Comparison of ENCODE assay signal across 25 cellular contexts in the genomic region with DNA sequence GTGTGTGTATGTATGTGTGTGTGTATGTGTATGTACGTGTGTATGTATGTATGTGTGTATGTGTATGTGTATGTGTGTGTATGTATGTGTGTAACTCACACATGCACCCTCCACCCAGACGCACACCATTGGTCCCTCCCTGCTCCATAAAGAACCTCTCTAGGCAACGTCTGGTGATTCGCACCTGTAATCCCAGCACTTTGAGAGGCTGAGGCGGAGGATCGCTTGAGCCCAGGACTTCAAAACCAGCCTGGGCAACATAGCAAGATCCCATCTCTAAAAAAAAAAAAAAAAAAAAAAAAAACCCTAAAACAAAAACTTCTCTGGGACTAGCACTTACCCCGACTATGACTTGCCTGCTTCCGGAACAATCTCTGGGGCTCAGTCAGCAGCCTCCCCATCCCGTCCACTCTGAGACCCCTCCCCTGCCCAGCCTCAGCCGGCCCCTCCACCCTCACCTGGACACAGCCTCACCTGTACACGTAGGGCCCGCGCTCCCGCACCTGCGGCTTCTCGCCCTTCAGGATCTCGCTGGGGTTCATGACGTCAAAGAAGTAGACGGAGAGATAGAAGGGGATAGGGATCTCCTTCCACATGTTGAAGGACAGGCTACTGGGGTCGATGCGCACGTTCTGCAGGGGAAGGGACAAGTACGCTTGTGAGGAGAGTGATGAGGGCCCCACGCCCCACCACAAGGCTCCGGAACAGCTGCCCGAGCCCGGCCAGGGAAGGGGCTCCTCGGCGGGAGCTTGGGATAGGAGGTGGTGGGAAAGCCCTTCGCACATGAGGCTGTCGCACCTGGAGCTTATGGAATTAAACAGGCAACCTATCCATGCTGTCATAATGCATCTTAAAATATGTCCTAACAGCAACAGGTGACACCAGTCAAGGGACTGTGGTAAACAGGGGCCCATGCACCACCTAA.
"Had no signal": no experiment of that assay in that cellular context is flagged by ENCODE, and none has a peak within 500 bp of the region (broad histone marks: within the 10 kb centered on the region; RNA-seq: fewer than 3 reads in every experiment).

No MANE protein-coding gene starts in this region.

- H3K9me3 ChIP-seq: Peyer's patch, SJSA1 had no signal

- H3K36me3 ChIP-seq: SJSA1 had no signal

- H3K27me3 Mint-ChIP-seq: activated B cell treated with CpG ODN at 0.5 μM for 24 hours; activated CD4-positive, alpha-beta T cell treated with anti-CD3 and anti-CD28 coated beads, Interleukin-2, amount 10 ng/mL, durations not matched to agents 24 days and 14 days; activated CD8-positive, alpha-beta memory T cell treated with anti-CD3 and anti-CD28 coated beads, Interleukin-2, amount 10 ng/mL, durations not matched to agents 7 days and 5 days; activated naive CD8-positive, alpha-beta T cell treated with anti-CD3 and anti-CD28 coated beads, Interleukin-2, amount 50 U/mL, for 24 hours; activated T-cell treated with anti-CD3 and anti-CD28 coated beads, Interleukin-2, amount 50 U/mL, for 24 hours; brain had no signal

- H3K27ac ChIP-seq: Peyer's patch, SJSA1 had no signal

- H3K4me3 Mint-ChIP-seq: activated B cell treated with CpG ODN at 0.5 μM for 24 hours; activated CD4-positive, alpha-beta T cell treated with anti-CD3 and anti-CD28 coated beads, Interleukin-2, amount 10 ng/mL, durations not matched to agents 24 days and 14 days; activated CD8-positive, alpha-beta memory T cell treated with anti-CD3 and anti-CD28 coated beads, Interleukin-2, amount 10 ng/mL, durations not matched to agents 7 days and 5 days; activated naive CD8-positive, alpha-beta T cell treated with anti-CD3 and anti-CD28 coated beads, Interleukin-2, amount 50 U/mL, for 24 hours; activated T-cell treated with anti-CD3 and anti-CD28 coated beads, Interleukin-2, amount 50 U/mL, for 24 hours; brain; T-helper 1 cell treated with Interleukin-12 subunit alpha and Interleukin-12 subunit beta and Interleukin-4 antibody, amounts not matched to agents 30 μg/mL and 1 μg/mL, for 36 hours had no signal

- H3K27me3 ChIP-seq: Peyer's patch, SJSA1 had no signal

- H3K4me1 ChIP-seq: Peyer's patch, SJSA1 had no signal

- DNase-seq: activated B cell treated with CpG ODN at 0.5 μM for 24 hours; activated CD4-positive, alpha-beta T cell treated with anti-CD3 and anti-CD28 coated beads for 1 hour; activated CD4-positive, alpha-beta T cell treated with anti-CD3 and anti-CD28 coated beads, Interleukin-2, amount 10 ng/mL, durations not matched to agents 24 days and 14 days; activated CD4-positive, alpha-beta T cell treated with anti-CD3 and anti-CD28 coated beads, Interleukin-2, amount 50 U/mL, for 48 hours; activated CD8-positive, alpha-beta memory T cell treated with anti-CD3 and anti-CD28 coated beads, Interleukin-2, amount 10 ng/mL, durations not matched to agents 7 days and 5 days; activated effector memory CD4-positive, alpha-beta T cell treated with anti-CD3 and anti-CD28 coated beads, Interleukin-2, amount 50 U/mL, for 16 hours; activated naive CD4-positive, alpha-beta T cell treated with Interleukin-2 at 50 U/mL for 16 hours; activated naive CD8-positive, alpha-beta T cell treated with anti-CD3 and anti-CD28 coated beads, Interleukin-2, amount 50 U/mL, for 24 hours; activated T-cell treated with anti-CD3 and anti-CD28 coated beads, Interleukin-2, amount 50 U/mL, for 24 hours; amygdala; Kasumi-1; NCI-H1105 treated with DMSO at 0.1 percent for 48 hours; NCI-H1436 treated with DMSO at 0.1 percent for 48 hours; NCI-H187; NCI-H2081; NCI-H510A treated with DMSO at 0.1 percent for 48 hours; NCI-H69; Peyer's patch; SHP77 had no signal

- FAIRE-seq: astrocyte had no signal

- H3K4me1 Mint-ChIP-seq: activated B cell treated with CpG ODN at 0.5 μM for 24 hours; activated CD4-positive, alpha-beta T cell treated with anti-CD3 and anti-CD28 coated beads, Interleukin-2, amount 10 ng/mL, durations not matched to agents 24 days and 14 days; activated CD8-positive, alpha-beta memory T cell treated with anti-CD3 and anti-CD28 coated beads, Interleukin-2, amount 10 ng/mL, durations not matched to agents 7 days and 5 days; activated naive CD8-positive, alpha-beta T cell treated with anti-CD3 and anti-CD28 coated beads, Interleukin-2, amount 50 U/mL, for 24 hours had no signal

- H3K27ac Mint-ChIP-seq: activated B cell treated with CpG ODN at 0.5 μM for 24 hours; activated CD4-positive, alpha-beta T cell treated with anti-CD3 and anti-CD28 coated beads, Interleukin-2, amount 10 ng/mL, durations not matched to agents 24 days and 14 days; activated CD8-positive, alpha-beta memory T cell treated with anti-CD3 and anti-CD28 coated beads, Interleukin-2, amount 10 ng/mL, durations not matched to agents 7 days and 5 days; activated naive CD4-positive, alpha-beta T cell treated with anti-CD3 and anti-CD28 coated beads, Interleukin-2, amount 50 U/mL, for 72 hours; activated naive CD8-positive, alpha-beta T cell treated with anti-CD3 and anti-CD28 coated beads, Interleukin-2, amount 50 U/mL, for 24 hours; activated T-cell treated with anti-CD3 and anti-CD28 coated beads, Interleukin-2, amount 50 U/mL, for 24 hours; T-helper 1 cell treated with Interleukin-12 subunit alpha and Interleukin-12 subunit beta and Interleukin-4 antibody, amounts not matched to agents 30 μg/mL and 1 μg/mL, for 36 hours had no signal

- H3K9me3 Mint-ChIP-seq: activated B cell treated with CpG ODN at 0.5 μM for 24 hours; activated CD4-positive, alpha-beta T cell treated with anti-CD3 and anti-CD28 coated beads, Interleukin-2, amount 10 ng/mL, durations not matched to agents 24 days and 14 days; activated naive CD4-positive, alpha-beta T cell treated with anti-CD3 and anti-CD28 coated beads, Interleukin-2, amount 50 U/mL, for 72 hours; activated naive CD8-positive, alpha-beta T cell treated with anti-CD3 and anti-CD28 coated beads, Interleukin-2, amount 50 U/mL, for 24 hours; activated T-cell treated with anti-CD3 and anti-CD28 coated beads, Interleukin-2, amount 50 U/mL, for 24 hours; T-helper 1 cell treated with Interleukin-12 subunit alpha and Interleukin-12 subunit beta and Interleukin-4 antibody, amounts not matched to agents 30 μg/mL and 1 μg/mL, for 36 hours had no signal

- ATAC-seq: activated CD8-positive, alpha-beta memory T cell treated with anti-CD3 and anti-CD28 coated beads, Interleukin-2, amount 10 ng/mL, durations not matched to agents 7 days and 5 days; activated naive CD4-positive, alpha-beta T cell treated with anti-CD3 and anti-CD28 coated beads, Interleukin-2, amount 50 U/mL, for 72 hours; activated naive CD8-positive, alpha-beta T cell treated with anti-CD3 and anti-CD28 coated beads, Interleukin-2, amount 50 U/mL, for 24 hours; SK-N-SH treated with all-trans-retinoic acid at 6 μM for 48 hours had no signal

- H3K4me3 ChIP-seq: Peyer's patch, SJSA1 had no signal
